In the genomic region with DNA sequence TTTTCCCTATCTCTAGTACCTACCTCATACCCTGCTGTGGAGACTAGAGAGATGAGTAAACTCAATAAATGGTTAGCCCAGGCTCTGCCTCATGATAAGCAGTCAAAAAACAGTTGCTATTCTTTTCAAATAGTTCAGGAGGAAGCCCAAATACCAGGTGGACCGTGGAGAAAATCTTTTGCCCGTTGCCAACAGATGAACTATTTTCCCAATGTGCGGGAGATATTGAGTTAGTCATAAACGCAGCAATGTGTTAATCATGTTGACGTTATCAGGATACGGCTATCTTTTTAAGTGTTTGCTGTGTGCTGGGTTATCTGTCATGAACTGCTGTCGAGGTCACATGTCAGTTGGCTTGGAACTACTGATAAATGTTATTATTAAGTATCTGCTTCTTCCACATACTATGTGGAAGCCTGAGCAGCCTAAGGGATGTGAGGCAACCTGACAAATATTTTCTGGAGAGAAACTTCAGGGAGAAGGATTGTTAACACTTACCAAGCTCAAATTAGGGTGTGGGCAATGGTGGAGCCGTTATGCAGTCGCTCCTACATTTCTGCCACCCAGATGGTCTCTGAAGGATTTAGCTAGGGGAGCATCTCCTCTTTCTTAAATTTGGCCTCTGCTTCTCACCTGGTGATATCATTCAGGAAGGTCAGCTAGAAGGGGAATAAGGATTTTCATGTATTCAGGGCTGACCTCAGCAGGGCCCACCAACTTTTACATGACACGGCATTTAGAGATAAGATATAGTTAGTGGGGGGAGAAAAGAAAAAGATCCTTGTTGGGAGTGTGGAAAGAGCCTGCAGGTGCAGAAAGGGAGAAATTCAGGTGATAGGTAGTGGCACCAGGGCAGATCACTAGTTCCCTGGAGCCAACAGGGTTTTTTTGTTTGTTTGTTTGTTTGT, we compare ENCODE assay signal across 1 cellular context.
TF ChIP-seq lines count a peak whose summit lies in the region.

No MANE protein-coding gene starts in this region.

TF ChIP-seq in endothelial cell of umbilical vein, 7 proteins besides CTCF, POLR2A, EP300 and RAD21:
- TF ChIP-seq MAX (IDR thresholded peaks at IDR 0.05; ENCODE audit: insufficient read depth, insufficient read length) (no peak), FOS (IDR thresholded peaks at IDR 0.05; ENCODE audit: borderline replicate concordance, insufficient read depth, low read length) (peak; percentile 36), MYC (IDR thresholded peaks at IDR 0.05; ENCODE audit: low read depth, low read length) (no peak), GATA2 (IDR thresholded peaks at IDR 0.05; ENCODE audit: insufficient read depth, insufficient read length, low read depth, low read length) (peak; percentile 77), EZH2 (IDR thresholded peaks at IDR 0.05; ENCODE audit: borderline replicate concordance, low read depth, low read length, severe bottlenecking) (no peak), POLR2AphosphoS5 (IDR thresholded peaks at IDR 0.05; ENCODE audit: insufficient read depth, low read depth, low read length) (no peak), JUN (IDR thresholded peaks at IDR 0.05; ENCODE audit: borderline replicate concordance, insufficient read depth, insufficient read length, low read depth) (peak; percentile 84)
